8 cellular contexts compared by ENCODE assay signal in the genomic region with DNA sequence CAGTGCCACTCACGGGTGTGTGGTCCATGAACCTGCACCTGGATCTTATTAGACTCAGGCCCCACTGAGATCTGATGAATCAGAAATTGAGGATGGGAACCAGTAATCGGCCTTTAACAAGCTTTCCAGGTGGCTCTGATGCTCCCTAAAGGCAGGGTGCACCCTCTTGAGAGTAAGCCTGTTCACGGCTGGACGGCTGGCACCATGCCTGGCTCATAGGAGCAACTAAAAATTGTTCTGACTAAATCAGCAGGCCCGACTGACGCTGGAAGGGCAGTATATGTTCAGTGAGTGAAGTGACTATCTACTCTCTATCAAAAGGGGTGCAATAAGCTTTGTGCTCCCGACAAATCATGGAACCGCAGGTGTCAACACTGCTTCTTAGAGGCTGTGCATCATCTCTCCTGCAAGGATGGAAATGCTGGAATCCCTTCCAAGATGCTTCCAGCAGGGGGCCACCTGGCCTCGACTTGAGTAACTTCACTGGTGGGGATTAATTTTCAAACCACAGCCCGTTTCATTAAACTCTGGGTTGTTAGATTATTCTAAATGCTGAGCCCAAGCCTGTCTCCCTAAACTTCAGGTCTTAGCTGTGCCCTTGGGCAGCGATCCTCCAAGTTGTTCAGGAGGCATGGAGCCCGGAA. TPM values are rescaled to one million over a fixed set of nuclear protein-coding genes. Genes with fewer than 3 reads are reported as not detected.
DNase-seq lines count a peak whose midpoint lies in the region; ATAC-seq and TF ChIP-seq lines count a peak whose summit lies in the region.

No MANE protein-coding gene starts in this region.

- H3K4me3 ChIP-seq in AG10803 (ENCODE audit: low read length): no peak overlapping the region

- peak overlapping the region; percentile 17 for H3K27ac ChIP-seq in angular gyrus (ENCODE audit: low read depth, low read length)

- ATAC-seq in left lobe of liver (peak; percentile 40), HG03196 (IDR thresholded peaks at IDR 0.05; ENCODE audit: unreplicated experiment) (no peak)

- TF ChIP-seq CTCF in AG10803 (conservative IDR thresholded peaks at IDR 0.05; ENCODE audit: low read length): peak; percentile 50

- DNase-seq in AG10803 (ENCODE audit: low read depth) (peak; percentile 20), HT-29 (ENCODE audit: low spot score) (peak; percentile 63), left lobe of liver (ENCODE audit: low spot score) (no peak), RPMI8226 (no peak), T-helper 2 cell (no peak), germinal center (ENCODE audit: low spot score) (no peak)

RNA-seq across cellular contexts. Expression of a gene that starts 28.4 kb away (rescaled TPM):
- total RNA-seq in HT-29 (2014; rRNA removed; shearing (Covaris generic)): 23.3 and 31.1 TPM in 2 replicates
- total RNA-seq in left lobe of liver: 17.2 TPM

RNA-seq across cellular contexts. Expression of a gene that starts 57.6 kb away (rescaled TPM):
- 1.6 and 1.8 TPM in 2 replicates for total RNA-seq in HT-29 (2014; rRNA removed; shearing (Covaris generic))
- 9.6 TPM for total RNA-seq in left lobe of liver

Comparison
In these comparisons a context has a peak if more than half of its experiments do, and no peak if none do; other contexts are left out.
1. DNase-seq: peak in AG10803 (single experiment) and HT-29 (single experiment); none in left lobe of liver (single experiment), RPMI8226 (single experiment), T-helper 2 cell (0 of 5) and germinal center (single experiment).